ENCODE assay signal across 1 cellular context in the genomic region with DNA sequence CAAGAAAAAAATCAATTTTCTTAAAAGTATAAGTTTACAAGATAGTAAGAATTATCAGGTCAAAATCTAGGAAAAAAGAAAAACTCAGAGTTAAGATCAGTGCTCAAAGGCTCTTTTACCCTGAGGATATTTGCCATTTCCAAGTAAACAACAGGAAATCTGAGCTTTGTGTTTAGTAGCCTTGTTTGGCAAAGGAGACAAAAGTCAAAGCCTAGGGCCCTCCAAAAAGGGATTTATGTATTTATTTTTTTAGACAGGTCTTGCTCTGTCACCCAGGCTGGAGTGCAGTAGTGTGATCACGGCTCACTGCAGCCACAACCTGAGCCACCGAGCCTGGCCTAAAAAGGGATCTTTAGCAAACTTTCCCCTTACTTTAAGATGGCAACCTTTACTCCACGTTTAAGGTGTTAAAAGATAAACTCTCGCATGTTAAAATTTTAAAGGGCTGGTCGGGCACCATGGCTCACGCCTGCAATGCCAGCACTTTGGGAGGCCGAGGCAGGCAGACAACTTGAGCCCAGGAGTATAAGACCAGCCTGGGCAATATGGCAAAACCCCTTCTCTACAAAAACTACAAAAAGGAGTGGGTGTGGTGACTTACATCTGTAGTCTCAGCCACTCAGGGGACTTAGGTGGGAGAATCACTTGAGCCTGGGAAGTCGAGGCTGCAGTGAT.
TF ChIP-seq lines count a peak whose summit lies in the region.

No MANE protein-coding gene starts in this region.

TF ChIP-seq in GM23338, 12 proteins besides CTCF, POLR2A, EP300 and RAD21 (continued from another document):
- TF ChIP-seq, protein P1, sequence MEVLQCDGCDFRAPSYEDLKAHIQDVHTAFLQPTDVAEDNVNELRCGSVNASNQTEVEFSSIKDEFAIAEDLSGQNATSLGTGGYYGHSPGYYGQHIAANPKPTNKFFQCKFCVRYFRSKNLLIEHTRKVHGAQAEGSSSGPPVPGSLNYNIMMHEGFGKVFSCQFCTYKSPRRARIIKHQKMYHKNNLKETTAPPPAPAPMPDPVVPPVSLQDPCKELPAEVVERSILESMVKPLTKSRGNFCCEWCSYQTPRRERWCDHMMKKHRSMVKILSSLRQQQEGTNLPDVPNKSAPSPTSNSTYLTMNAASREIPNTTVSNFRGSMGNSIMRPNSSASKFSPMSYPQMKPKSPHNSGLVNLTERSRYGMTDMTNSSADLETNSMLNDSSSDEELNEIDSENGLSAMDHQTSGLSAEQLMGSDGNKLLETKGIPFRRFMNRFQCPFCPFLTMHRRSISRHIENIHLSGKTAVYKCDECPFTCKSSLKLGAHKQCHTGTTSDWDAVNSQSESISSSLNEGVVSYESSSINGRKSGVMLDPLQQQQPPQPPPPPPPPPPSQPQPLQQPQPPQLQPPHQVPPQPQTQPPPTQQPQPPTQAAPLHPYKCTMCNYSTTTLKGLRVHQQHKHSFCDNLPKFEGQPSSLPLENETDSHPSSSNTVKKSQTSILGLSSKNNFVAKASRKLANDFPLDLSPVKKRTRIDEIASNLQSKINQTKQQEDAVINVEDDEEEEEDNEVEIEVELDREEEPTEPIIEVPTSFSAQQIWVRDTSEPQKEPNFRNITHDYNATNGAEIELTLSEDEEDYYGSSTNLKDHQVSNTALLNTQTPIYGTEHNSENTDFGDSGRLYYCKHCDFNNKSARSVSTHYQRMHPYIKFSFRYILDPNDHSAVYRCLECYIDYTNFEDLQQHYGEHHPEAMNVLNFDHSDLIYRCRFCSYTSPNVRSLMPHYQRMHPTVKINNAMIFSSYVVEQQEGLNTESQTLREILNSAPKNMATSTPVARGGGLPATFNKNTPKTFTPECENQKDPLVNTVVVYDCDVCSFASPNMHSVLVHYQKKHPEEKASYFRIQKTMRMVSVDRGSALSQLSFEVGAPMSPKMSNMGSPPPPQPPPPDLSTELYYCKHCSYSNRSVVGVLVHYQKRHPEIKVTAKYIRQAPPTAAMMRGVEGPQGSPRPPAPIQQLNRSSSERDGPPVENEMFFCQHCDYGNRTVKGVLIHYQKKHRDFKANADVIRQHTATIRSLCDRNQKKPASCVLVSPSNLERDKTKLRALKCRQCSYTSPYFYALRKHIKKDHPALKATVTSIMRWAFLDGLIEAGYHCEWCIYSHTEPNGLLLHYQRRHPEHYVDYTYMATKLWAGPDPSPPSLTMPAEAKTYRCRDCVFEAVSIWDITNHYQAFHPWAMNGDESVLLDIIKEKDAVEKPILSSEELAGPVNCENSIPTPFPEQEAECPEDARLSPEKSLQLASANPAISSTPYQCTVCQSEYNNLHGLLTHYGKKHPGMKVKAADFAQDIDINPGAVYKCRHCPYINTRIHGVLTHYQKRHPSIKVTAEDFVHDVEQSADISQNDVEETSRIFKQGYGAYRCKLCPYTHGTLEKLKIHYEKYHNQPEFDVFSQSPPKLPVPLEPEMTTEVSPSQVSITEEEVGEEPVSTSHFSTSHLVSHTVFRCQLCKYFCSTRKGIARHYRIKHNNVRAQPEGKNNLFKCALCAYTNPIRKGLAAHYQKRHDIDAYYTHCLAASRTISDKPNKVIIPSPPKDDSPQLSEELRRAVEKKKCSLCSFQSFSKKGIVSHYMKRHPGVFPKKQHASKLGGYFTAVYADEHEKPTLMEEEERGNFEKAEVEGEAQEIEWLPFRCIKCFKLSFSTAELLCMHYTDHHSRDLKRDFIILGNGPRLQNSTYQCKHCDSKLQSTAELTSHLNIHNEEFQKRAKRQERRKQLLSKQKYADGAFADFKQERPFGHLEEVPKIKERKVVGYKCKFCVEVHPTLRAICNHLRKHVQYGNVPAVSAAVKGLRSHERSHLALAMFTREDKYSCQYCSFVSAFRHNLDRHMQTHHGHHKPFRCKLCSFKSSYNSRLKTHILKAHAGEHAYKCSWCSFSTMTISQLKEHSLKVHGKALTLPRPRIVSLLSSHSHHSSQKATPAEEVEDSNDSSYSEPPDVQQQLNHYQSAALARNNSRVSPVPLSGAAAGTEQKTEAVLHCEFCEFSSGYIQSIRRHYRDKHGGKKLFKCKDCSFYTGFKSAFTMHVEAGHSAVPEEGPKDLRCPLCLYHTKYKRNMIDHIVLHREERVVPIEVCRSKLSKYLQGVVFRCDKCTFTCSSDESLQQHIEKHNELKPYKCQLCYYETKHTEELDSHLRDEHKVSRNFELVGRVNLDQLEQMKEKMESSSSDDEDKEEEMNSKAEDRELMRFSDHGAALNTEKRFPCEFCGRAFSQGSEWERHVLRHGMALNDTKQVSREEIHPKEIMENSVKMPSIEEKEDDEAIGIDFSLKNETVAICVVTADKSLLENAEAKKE (CRISPR knock-in tag; IDR thresholded peaks at IDR 0.05): no peak
- TF ChIP-seq, protein P2, sequence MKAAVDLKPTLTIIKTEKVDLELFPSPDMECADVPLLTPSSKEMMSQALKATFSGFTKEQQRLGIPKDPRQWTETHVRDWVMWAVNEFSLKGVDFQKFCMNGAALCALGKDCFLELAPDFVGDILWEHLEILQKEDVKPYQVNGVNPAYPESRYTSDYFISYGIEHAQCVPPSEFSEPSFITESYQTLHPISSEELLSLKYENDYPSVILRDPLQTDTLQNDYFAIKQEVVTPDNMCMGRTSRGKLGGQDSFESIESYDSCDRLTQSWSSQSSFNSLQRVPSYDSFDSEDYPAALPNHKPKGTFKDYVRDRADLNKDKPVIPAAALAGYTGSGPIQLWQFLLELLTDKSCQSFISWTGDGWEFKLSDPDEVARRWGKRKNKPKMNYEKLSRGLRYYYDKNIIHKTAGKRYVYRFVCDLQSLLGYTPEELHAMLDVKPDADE (IDR thresholded peaks at IDR 0.05): no peak
- TF ChIP-seq EZH2 (IDR thresholded peaks at IDR 0.05; ENCODE audit: low read depth, unreplicated experiment) (no peak), ZNF331 (CRISPR knock-in tag; IDR thresholded peaks at IDR 0.05; ENCODE audit: low read depth) (no peak)
